In genomic region chr21:42652527-42653491, GRCh38 we compare ENCODE assay signal across 8 cellular contexts. TPM values are rescaled to one million over a fixed set of nuclear protein-coding genes. Genes with fewer than 3 reads are reported as not detected.
DNase-seq lines count a peak whose midpoint lies in the region; ATAC-seq and TF ChIP-seq lines count a peak whose summit lies in the region.

No MANE protein-coding gene starts in this region.

- CTCF ChIA-PET in OCI-LY7 (lab: Charles Lee; ENCODE audit: unreplicated experiment): no interaction called here

- no peaks in the 10 kb centered on the region for H3K9me2 ChIP-seq in OCI-LY7 (ENCODE audit: insufficient read depth, low read length)

- peaks cover 4% of the 10 kb centered on the region for H3K27me3 ChIP-seq in effector memory CD4-positive, alpha-beta T cell (replicated peaks; ENCODE audit: control insufficient read depth, insufficient read depth, low read length, poor library complexity, severe bottlenecking)
- no peaks in the 10 kb centered on the region for H3K27me3 ChIP-seq in thyroid gland

- H3K9me3 ChIP-seq in OCI-LY7 (ENCODE audit: low read length): no peaks in the 10 kb centered on the region
- H3K9me3 ChIP-seq in effector memory CD4-positive, alpha-beta T cell (ENCODE audit: control insufficient read depth, low read length): no peaks in the 10 kb centered on the region
- H3K9me3 ChIP-seq in thyroid gland: no peaks in the 10 kb centered on the region

- intact Hi-C loops in OCI-LY7 (cut with micrococcal nuclease; ENCODE audit: unreplicated experiment) (loop anchor here (10.0 kb wide), 3 partner anchors 118 to 1002 kb away; partner anchors contain the start of genes HSF2BP, PKNOX1 and RRP1B), thyroid gland (cut with DNase I) (loop anchor here (5.0 kb wide), 1 partner anchor 164 kb away; no protein-coding TSS in a partner anchor)

- 6 to 9% methylated on average over 34 to 42 of the region's 44 CpGs for WGBS in thyroid gland, 2 donors

- DNase-seq in T-helper 1 cell (no peak), OCI-LY7 (ENCODE audit: low spot score) (no peak), memory B cell (ENCODE audit: low spot score in 2 of 2) (no peak), thyroid gland (peak; percentile 93 to 94), NCI-H187 treated with DMSO at 0.1 percent for 48 hours (lab: John Stamatoyannopoulos, UW) (no peak)
- no peak for DNase-seq in effector memory CD4-positive, alpha-beta T cell
- DNase-seq in stimulated activated CD8-positive, alpha-beta memory T cell treated with anti-CD3 and anti-CD28 coated beads, Interleukin-4, amount 100 ng/mL, for 48 hours: no peak

- H3K36me3 Mint-ChIP-seq in T-helper 1 cell treated with Interleukin-12 subunit alpha and Interleukin-12 subunit beta and Interleukin-4 antibody, amounts not matched to agents 30 μg/mL and 1 μg/mL, for 36 hours (ENCODE audit: low read depth): no peaks in the 10 kb centered on the region
- no peaks in the 10 kb centered on the region for H3K36me3 Mint-ChIP-seq in memory B cell

- TF ChIP-seq POLR2A in thyroid gland (IDR thresholded peaks at IDR 0.05): peak in 1 of 2 donors; percentile 51

- H3K27ac Mint-ChIP-seq in T-helper 1 cell treated with Interleukin-12 subunit alpha and Interleukin-12 subunit beta and Interleukin-4 antibody, amounts not matched to agents 30 μg/mL and 1 μg/mL, for 36 hours: no peak overlapping the region
- H3K27ac Mint-ChIP-seq in memory B cell: peak overlapping the region; percentile 75

- POLR2A ChIA-PET in OCI-LY7 (lab: Charles Lee): interaction anchor here (0.6 kb wide), 1 partner anchor 8 kb away, joined by 3 read pairs; no protein-coding TSS in a partner anchor

- H3K9me3 Mint-ChIP-seq in T-helper 1 cell treated with Interleukin-12 subunit alpha and Interleukin-12 subunit beta and Interleukin-4 antibody, amounts not matched to agents 30 μg/mL and 1 μg/mL, for 36 hours: no peaks in the 10 kb centered on the region
- no peaks in the 10 kb centered on the region for H3K9me3 Mint-ChIP-seq in memory B cell

- H3K4me3 ChIP-seq in OCI-LY7 (ENCODE audit: low read depth, low read length, poor library complexity, severe bottlenecking) (peak overlapping the region; percentile 46), thyroid gland (replicated peaks in 1 of 3) (peak overlapping the region in 2 of 3 donors; percentile 27 to 31)
- H3K4me3 ChIP-seq in effector memory CD4-positive, alpha-beta T cell (ENCODE audit: insufficient read depth, low read depth, low read length, poor library complexity, severe bottlenecking): peak overlapping the region; percentile 22

- peaks cover 10% of the 10 kb centered on the region for H3K4me1 Mint-ChIP-seq in T-helper 1 cell treated with Interleukin-12 subunit alpha and Interleukin-12 subunit beta and Interleukin-4 antibody, amounts not matched to agents 30 μg/mL and 1 μg/mL, for 36 hours (ENCODE audit: low read depth)
- peaks cover 12% of the 10 kb centered on the region for H3K4me1 Mint-ChIP-seq in memory B cell

- H3K4me1 ChIP-seq in OCI-LY7 (ENCODE audit: insufficient read depth, low read length, poor library complexity, severe bottlenecking) (peaks cover 43% of the 10 kb centered on the region), thyroid gland (peaks cover 20 to 31% of the 10 kb centered on the region in 2 donors)
- H3K4me1 ChIP-seq in effector memory CD4-positive, alpha-beta T cell (ENCODE audit: control insufficient read depth, insufficient read depth, low read length, poor library complexity, severe bottlenecking): peaks cover 18% of the 10 kb centered on the region

- peak overlapping the region; percentile 50 for H3K4me2 ChIP-seq in OCI-LY7 (ENCODE audit: low read length)

- H3K36me3 ChIP-seq in OCI-LY7 (ENCODE audit: insufficient read depth, low read length) (no peaks in the 10 kb centered on the region), thyroid gland (no peaks in the 10 kb centered on the region)
- no peaks in the 10 kb centered on the region for H3K36me3 ChIP-seq in effector memory CD4-positive, alpha-beta T cell (ENCODE audit: control insufficient read depth, insufficient read depth, low read length)

- H2AFZ ChIP-seq in OCI-LY7 (ENCODE audit: low read length): no peak overlapping the region

- peaks cover 44% of the 10 kb centered on the region for H3K27me3 Mint-ChIP-seq in T-helper 1 cell treated with Interleukin-12 subunit alpha and Interleukin-12 subunit beta and Interleukin-4 antibody, amounts not matched to agents 30 μg/mL and 1 μg/mL, for 36 hours (ENCODE audit: low read depth)
- H3K27me3 Mint-ChIP-seq in memory B cell: peaks cover 28% of the 10 kb centered on the region

- peak overlapping the region; percentile 82 for H3K4me3 Mint-ChIP-seq in T-helper 1 cell treated with Interleukin-12 subunit alpha and Interleukin-12 subunit beta and Interleukin-4 antibody, amounts not matched to agents 30 μg/mL and 1 μg/mL, for 36 hours
- peak overlapping the region; percentile 79 for H3K4me3 Mint-ChIP-seq in memory B cell

- peaks cover 15% of the 10 kb centered on the region; the same call in 1 of the 2 replicates for H3K79me2 ChIP-seq in OCI-LY7 (ENCODE audit: insufficient read depth, low read depth, low read length)

- no peaks in the 10 kb centered on the region for H4K20me1 ChIP-seq in OCI-LY7 (ENCODE audit: insufficient read depth, low read length)

- no peak for ATAC-seq in memory B cell (ENCODE audit: low read depth)

- no peak; the same call in 1 of the 2 replicates for TF ChIP-seq CTCF in OCI-LY7 (conservative IDR thresholded peaks at IDR 0.05; ENCODE audit: low read length)
- peak; percentile 33 to 78 (median 70) for TF ChIP-seq CTCF in thyroid gland (IDR thresholded peaks at IDR 0.05)

- H3K27ac ChIP-seq in OCI-LY7 (ENCODE audit: low read depth, low read length, poor library complexity, severe bottlenecking) (no peak overlapping the region), thyroid gland (peak overlapping the region; percentile 63 to 82 (median 68))
- H3K27ac ChIP-seq in effector memory CD4-positive, alpha-beta T cell (ENCODE audit: insufficient read depth, low read length, poor library complexity, severe bottlenecking): no peak overlapping the region

- BruUV-seq in OCI-LY7 (replicated peaks; lab: Mats Ljungman, UMichigan): no TSS peak

RNA-seq across cellular contexts. Expression of gene PDE9A, which starts 0.6 kb away (rescaled TPM):
- 8.0 and 11.4 TPM in 2 replicates for total RNA-seq in OCI-LY7 (2014; rRNA removed; shearing (Covaris generic))
- 20.3 and 22.4 TPM in 2 replicates for total RNA-seq in OCI-LY7 (2022)
- 10 to 100 TPM in 2 of 4 donors, 1 to 10 TPM in 2; 6.9 to 13.0 (median 11.1) TPM for total RNA-seq in thyroid gland

Comparison
In these comparisons a context has a peak if more than half of its experiments do, and no peak if none do; other contexts are left out.
1. DNase-seq: peak in thyroid gland (2 of 2); none in T-helper 1 cell (0 of 5), OCI-LY7 (single experiment), effector memory CD4-positive, alpha-beta T cell (0 of 3), memory B cell (0 of 2), NCI-H187 treated with DMSO at 0.1 percent for 48 hours (single experiment) and stimulated activated CD8-positive, alpha-beta memory T cell treated with anti-CD3 and anti-CD28 coated beads, Interleukin-4, amount 100 ng/mL, for 48 hours (single experiment).
2. H3K27ac ChIP-seq: peak in thyroid gland (3 of 3); none in OCI-LY7 (single experiment) and effector memory CD4-positive, alpha-beta T cell (single experiment).
3. Peak in every context shown above with its lines, with median percentiles within 50 percentile points of each other: H3K4me3 ChIP-seq.